2 cellular contexts compared by ENCODE assay signal in the genomic region with DNA sequence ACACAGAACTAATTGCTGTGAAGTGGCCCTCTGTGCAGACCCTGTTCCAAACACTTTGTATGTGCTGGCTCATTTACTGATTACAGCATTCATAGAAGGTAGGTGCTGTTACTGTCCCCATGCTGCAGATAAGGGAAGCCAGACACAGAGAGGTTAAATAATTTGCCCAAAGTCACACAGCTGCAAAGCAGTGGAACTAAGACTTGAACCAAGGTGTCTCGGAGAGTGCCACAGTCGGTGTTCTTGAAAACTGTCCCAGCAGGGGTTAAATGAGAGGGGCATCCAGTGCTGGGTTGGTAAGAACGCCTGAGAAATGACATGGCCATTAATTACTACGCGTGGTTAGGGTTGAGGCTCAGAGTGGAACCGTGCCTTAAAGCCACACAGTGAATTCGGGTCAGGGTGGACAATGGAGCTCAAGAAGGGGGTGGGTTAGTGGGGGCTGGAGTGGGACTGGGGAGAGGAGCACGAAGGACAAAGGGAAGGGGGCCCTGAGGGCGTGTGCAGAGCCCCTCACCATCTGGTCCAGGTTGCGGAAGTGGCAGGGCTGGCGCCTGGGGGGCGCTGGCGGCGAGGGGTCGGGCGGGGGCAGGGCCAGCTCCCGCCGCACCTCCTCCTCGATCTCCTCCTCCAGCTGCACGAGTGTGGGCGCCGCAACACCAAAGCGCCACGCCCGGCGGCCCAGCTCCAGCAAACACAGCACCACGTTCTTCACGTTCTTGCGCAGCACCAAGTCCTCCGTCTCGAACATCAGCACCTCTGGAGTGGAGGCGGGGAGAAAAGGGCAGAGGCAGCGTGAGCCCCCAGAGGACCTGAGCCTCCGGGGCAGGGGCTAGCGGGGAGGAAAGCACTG.
TF ChIP-seq lines count a peak whose summit lies in the region.

No MANE protein-coding gene starts in this region.

TF ChIP-seq in Ishikawa, 13 proteins besides CTCF, POLR2A, EP300 and RAD21:
- TF ChIP-seq USF1 (IDR thresholded peaks at IDR 0.05), result no peak
- TF ChIP-seq ZBTB7A (IDR thresholded peaks at IDR 0.05; ENCODE audit: low read depth), result peak; percentile 45; the same call in 1 of the 2 replicates

TF ChIP-seq in H1, 55 proteins besides CTCF, POLR2A, EP300 and RAD21:
- TF ChIP-seq ZNF274 (IDR thresholded peaks at IDR 0.05; ENCODE audit: borderline replicate concordance, extremely low read depth, low read length) (no peak), ASH2L (IDR thresholded peaks at IDR 0.05; ENCODE audit: low read length) (peak; percentile 29), ATF3 (IDR thresholded peaks at IDR 0.05; ENCODE audit: insufficient read depth, low read depth, low read length) (no peak), CREB1 (IDR thresholded peaks at IDR 0.05) (no peak), KDM1A (IDR thresholded peaks at IDR 0.05; ENCODE audit: borderline replicate concordance, low read length) (peak; percentile 57; the same call in 1 of the 2 replicates), SP1 (IDR thresholded peaks at IDR 0.05; ENCODE audit: low read depth, low read length) (no peak)
